1 cellular context compared by ENCODE assay signal in genomic region chr6:126077810-126078791, GRCh38.
TF ChIP-seq lines count a peak whose summit lies in the region.

No MANE protein-coding gene starts in this region.

TF ChIP-seq in GM23338, 12 proteins besides CTCF, POLR2A, EP300 and RAD21 (continued from another document):
- TF ChIP-seq REST (IDR thresholded peaks at IDR 0.05; ENCODE audit: unreplicated experiment) (no peak), ZNF331 (CRISPR knock-in tag; IDR thresholded peaks at IDR 0.05; ENCODE audit: low read depth) (no peak), STAT1 (IDR thresholded peaks at IDR 0.05; ENCODE audit: unreplicated experiment) (no peak), POLR2AphosphoS5 (IDR thresholded peaks at IDR 0.05; ENCODE audit: low read depth) (no peak), ZNF114 (CRISPR knock-in tag; IDR thresholded peaks at IDR 0.05) (no peak), EZH2phosphoT487 (IDR thresholded peaks at IDR 0.05; ENCODE audit: unreplicated experiment) (no peak)
- TF ChIP-seq, protein P1, sequence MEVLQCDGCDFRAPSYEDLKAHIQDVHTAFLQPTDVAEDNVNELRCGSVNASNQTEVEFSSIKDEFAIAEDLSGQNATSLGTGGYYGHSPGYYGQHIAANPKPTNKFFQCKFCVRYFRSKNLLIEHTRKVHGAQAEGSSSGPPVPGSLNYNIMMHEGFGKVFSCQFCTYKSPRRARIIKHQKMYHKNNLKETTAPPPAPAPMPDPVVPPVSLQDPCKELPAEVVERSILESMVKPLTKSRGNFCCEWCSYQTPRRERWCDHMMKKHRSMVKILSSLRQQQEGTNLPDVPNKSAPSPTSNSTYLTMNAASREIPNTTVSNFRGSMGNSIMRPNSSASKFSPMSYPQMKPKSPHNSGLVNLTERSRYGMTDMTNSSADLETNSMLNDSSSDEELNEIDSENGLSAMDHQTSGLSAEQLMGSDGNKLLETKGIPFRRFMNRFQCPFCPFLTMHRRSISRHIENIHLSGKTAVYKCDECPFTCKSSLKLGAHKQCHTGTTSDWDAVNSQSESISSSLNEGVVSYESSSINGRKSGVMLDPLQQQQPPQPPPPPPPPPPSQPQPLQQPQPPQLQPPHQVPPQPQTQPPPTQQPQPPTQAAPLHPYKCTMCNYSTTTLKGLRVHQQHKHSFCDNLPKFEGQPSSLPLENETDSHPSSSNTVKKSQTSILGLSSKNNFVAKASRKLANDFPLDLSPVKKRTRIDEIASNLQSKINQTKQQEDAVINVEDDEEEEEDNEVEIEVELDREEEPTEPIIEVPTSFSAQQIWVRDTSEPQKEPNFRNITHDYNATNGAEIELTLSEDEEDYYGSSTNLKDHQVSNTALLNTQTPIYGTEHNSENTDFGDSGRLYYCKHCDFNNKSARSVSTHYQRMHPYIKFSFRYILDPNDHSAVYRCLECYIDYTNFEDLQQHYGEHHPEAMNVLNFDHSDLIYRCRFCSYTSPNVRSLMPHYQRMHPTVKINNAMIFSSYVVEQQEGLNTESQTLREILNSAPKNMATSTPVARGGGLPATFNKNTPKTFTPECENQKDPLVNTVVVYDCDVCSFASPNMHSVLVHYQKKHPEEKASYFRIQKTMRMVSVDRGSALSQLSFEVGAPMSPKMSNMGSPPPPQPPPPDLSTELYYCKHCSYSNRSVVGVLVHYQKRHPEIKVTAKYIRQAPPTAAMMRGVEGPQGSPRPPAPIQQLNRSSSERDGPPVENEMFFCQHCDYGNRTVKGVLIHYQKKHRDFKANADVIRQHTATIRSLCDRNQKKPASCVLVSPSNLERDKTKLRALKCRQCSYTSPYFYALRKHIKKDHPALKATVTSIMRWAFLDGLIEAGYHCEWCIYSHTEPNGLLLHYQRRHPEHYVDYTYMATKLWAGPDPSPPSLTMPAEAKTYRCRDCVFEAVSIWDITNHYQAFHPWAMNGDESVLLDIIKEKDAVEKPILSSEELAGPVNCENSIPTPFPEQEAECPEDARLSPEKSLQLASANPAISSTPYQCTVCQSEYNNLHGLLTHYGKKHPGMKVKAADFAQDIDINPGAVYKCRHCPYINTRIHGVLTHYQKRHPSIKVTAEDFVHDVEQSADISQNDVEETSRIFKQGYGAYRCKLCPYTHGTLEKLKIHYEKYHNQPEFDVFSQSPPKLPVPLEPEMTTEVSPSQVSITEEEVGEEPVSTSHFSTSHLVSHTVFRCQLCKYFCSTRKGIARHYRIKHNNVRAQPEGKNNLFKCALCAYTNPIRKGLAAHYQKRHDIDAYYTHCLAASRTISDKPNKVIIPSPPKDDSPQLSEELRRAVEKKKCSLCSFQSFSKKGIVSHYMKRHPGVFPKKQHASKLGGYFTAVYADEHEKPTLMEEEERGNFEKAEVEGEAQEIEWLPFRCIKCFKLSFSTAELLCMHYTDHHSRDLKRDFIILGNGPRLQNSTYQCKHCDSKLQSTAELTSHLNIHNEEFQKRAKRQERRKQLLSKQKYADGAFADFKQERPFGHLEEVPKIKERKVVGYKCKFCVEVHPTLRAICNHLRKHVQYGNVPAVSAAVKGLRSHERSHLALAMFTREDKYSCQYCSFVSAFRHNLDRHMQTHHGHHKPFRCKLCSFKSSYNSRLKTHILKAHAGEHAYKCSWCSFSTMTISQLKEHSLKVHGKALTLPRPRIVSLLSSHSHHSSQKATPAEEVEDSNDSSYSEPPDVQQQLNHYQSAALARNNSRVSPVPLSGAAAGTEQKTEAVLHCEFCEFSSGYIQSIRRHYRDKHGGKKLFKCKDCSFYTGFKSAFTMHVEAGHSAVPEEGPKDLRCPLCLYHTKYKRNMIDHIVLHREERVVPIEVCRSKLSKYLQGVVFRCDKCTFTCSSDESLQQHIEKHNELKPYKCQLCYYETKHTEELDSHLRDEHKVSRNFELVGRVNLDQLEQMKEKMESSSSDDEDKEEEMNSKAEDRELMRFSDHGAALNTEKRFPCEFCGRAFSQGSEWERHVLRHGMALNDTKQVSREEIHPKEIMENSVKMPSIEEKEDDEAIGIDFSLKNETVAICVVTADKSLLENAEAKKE (CRISPR knock-in tag; IDR thresholded peaks at IDR 0.05) = no peak
